23 cellular contexts compared by ENCODE assay signal in genomic region chr2:134946073-134946472, GRCh38.
"Had no signal": no experiment of that assay in that cellular context is flagged by ENCODE, and none has a peak within 500 bp of the region (broad histone marks: within the 10 kb centered on the region; RNA-seq: fewer than 3 reads in every experiment).

No MANE protein-coding gene starts in this region.

- H3K27ac Mint-ChIP-seq: activated CD8-positive, alpha-beta memory T cell treated with anti-CD3 and anti-CD28 coated beads, Interleukin-2, amount 10 ng/mL, durations not matched to agents 7 days and 5 days; activated naive CD8-positive, alpha-beta T cell treated with anti-CD3 and anti-CD28 coated beads, Interleukin-2, amount 10 ng/mL, durations not matched to agents 7 days and 5 days; activated T-helper 1 cell treated with anti-CD3 and anti-CD28 coated beads, Interleukin-12 subunit alpha, Interleukin-12 subunit beta, Interleukin-2, Interleukin-4 antibody, amounts not matched to agents 30 ng/mL and 10 ng/mL and 1 ng/mL, durations not matched to agents 14 hours and 24 hours and 36 hours had no signal

- H3K4me3 Mint-ChIP-seq: activated CD8-positive, alpha-beta memory T cell treated with anti-CD3 and anti-CD28 coated beads, Interleukin-2, amount 10 ng/mL, durations not matched to agents 7 days and 5 days; activated naive CD8-positive, alpha-beta T cell treated with anti-CD3 and anti-CD28 coated beads, Interleukin-2, amount 10 ng/mL, durations not matched to agents 7 days and 5 days; activated T-cell treated with anti-CD3 and anti-CD28 coated beads, Interleukin-2, amount 50 U/mL, for 24 hours; activated T-helper 1 cell treated with anti-CD3 and anti-CD28 coated beads, Interleukin-12 subunit alpha, Interleukin-12 subunit beta, Interleukin-2, Interleukin-4 antibody, amounts not matched to agents 30 ng/mL and 10 ng/mL and 1 ng/mL, durations not matched to agents 14 hours and 24 hours and 36 hours had no signal

- H3K27me3 Mint-ChIP-seq: activated CD8-positive, alpha-beta memory T cell treated with anti-CD3 and anti-CD28 coated beads, Interleukin-2, amount 10 ng/mL, durations not matched to agents 7 days and 5 days; activated naive CD8-positive, alpha-beta T cell treated with anti-CD3 and anti-CD28 coated beads, Interleukin-2, amount 10 ng/mL, durations not matched to agents 7 days and 5 days; activated T-cell treated with anti-CD3 and anti-CD28 coated beads, Interleukin-2, amount 50 U/mL, for 24 hours had no signal

- ATAC-seq: activated CD8-positive, alpha-beta memory T cell treated with anti-CD3 and anti-CD28 coated beads, Interleukin-2, amount 10 ng/mL, durations not matched to agents 7 days and 5 days; SK-N-SH treated with all-trans-retinoic acid at 6 μM for 48 hours had no signal

- H3K9me3 Mint-ChIP-seq: activated naive CD8-positive, alpha-beta T cell treated with anti-CD3 and anti-CD28 coated beads, Interleukin-2, amount 10 ng/mL, durations not matched to agents 7 days and 5 days; activated T-cell treated with anti-CD3 and anti-CD28 coated beads, Interleukin-2, amount 50 U/mL, for 24 hours; activated T-helper 1 cell treated with anti-CD3 and anti-CD28 coated beads, Interleukin-12 subunit alpha, Interleukin-12 subunit beta, Interleukin-2, Interleukin-4 antibody, amounts not matched to agents 30 ng/mL and 10 ng/mL and 1 ng/mL, durations not matched to agents 14 hours and 24 hours and 36 hours had no signal

- DNase-seq: activated CD4-positive, alpha-beta T cell treated with anti-CD3 and anti-CD28 coated beads for 48 hours; activated CD4-positive, alpha-beta T cell treated with anti-CD3 and anti-CD28 coated beads, Interleukin-2, amount 50 U/mL, for 48 hours; activated CD4-positive, CD25-positive, alpha-beta regulatory T cell treated with anti-CD3 and anti-CD28 coated beads, Interleukin-2, amount 50 U/mL, for 72 hours; activated CD8-positive, alpha-beta memory T cell treated with anti-CD3 and anti-CD28 coated beads, Interleukin-2, amount 10 ng/mL, durations not matched to agents 7 days and 5 days; activated effector memory CD4-positive, alpha-beta T cell treated with Interleukin-2 at 50 U/mL for 16 hours; activated naive CD4-positive, alpha-beta T cell; activated naive CD8-positive, alpha-beta T cell treated with anti-CD3 and anti-CD28 coated beads, Interleukin-2, amount 10 ng/mL, durations not matched to agents 7 days and 5 days; activated T-cell treated with anti-CD3 and anti-CD28 coated beads, Interleukin-2, amount 50 U/mL, for 24 hours; aorta; caudate nucleus; Kasumi-1; NCI-H1105 treated with DMSO at 0.1 percent for 48 hours; NCI-H1436 treated with DMSO at 0.1 percent for 48 hours; NCI-H187; NCI-H2081; NCI-H510A treated with DMSO at 0.1 percent for 48 hours; NCI-H69; NK-92 treated with Interleukin-12 subunit alpha and Interleukin-12 subunit beta, amount 100 ng/mL, for 24 hours; Peyer's patch; Right ventricle myocardium superior; SW 1271 had no signal
